In genomic region chr22:46638601-46639431, GRCh38 we compare ENCODE assay signal across 1 cellular context.
TF ChIP-seq lines count a peak whose summit lies in the region.

No MANE protein-coding gene starts in this region.

TF ChIP-seq in HepG2, 621 proteins besides CTCF, POLR2A, EP300 and RAD21 (continued from another document and continues in another):
- no peak for TF ChIP-seq CENPBD1 (CRISPR knock-in tag; IDR thresholded peaks at IDR 0.05; ENCODE audit: borderline replicate concordance, low read depth)
- TF ChIP-seq TP53 (CRISPR knock-in tag; conservative IDR thresholded peaks at IDR 0.05), result no peak
- no peak for TF ChIP-seq ZNF124 (CRISPR knock-in tag; IDR thresholded peaks at IDR 0.05)
- peak; percentile 99 for TF ChIP-seq ZBTB34 (CRISPR knock-in tag; IDR thresholded peaks at IDR 0.05)
- peak; percentile 85 for TF ChIP-seq PHF21A (CRISPR knock-in tag; IDR thresholded peaks at IDR 0.05)
- peak; percentile 67 for TF ChIP-seq ZNF589 (CRISPR knock-in tag; conservative IDR thresholded peaks at IDR 0.05)
- TF ChIP-seq ATF7-NPFF (CRISPR knock-in tag; IDR thresholded peaks at IDR 0.05; ENCODE audit: low read depth), result no peak
- TF ChIP-seq CBX1 (IDR thresholded peaks at IDR 0.05; ENCODE audit: low read depth), result no peak
- no peak for TF ChIP-seq ZSCAN12 (CRISPR knock-in tag; IDR thresholded peaks at IDR 0.05)
- TF ChIP-seq GATAD1 (CRISPR knock-in tag; IDR thresholded peaks at IDR 0.05), result peak; percentile 72
- TF ChIP-seq IRF9 (CRISPR knock-in tag; IDR thresholded peaks at IDR 0.05; ENCODE audit: borderline replicate concordance), result no peak
- 0 out of 2 replicates have a peak, but pooled peaks have one; percentile 21 for TF ChIP-seq TCF7 (IDR thresholded peaks at IDR 0.05; ENCODE audit: low read depth)
- TF ChIP-seq BORCS8-MEF2B (CRISPR knock-in tag; IDR thresholded peaks at IDR 0.05), result peak; percentile 86; the same call in 1 of the 2 replicates
- TF ChIP-seq STAT6 (CRISPR knock-in tag; IDR thresholded peaks at IDR 0.05; ENCODE audit: borderline replicate concordance), result no peak; the same call in 1 of the 2 replicates
- peak; percentile 91; the same call in 1 of the 2 replicates for TF ChIP-seq MIER3 (CRISPR knock-in tag; IDR thresholded peaks at IDR 0.05; ENCODE audit: borderline replicate concordance)
- TF ChIP-seq ZNF598 (CRISPR knock-in tag; IDR thresholded peaks at IDR 0.05; ENCODE audit: borderline replicate concordance), result 0 out of 2 replicates have a peak, but pooled peaks have one; percentile 46
- TF ChIP-seq ZNF672 (CRISPR knock-in tag; IDR thresholded peaks at IDR 0.05), result no peak
- no peak for TF ChIP-seq ZEB1 (IDR thresholded peaks at IDR 0.05; ENCODE audit: insufficient replicate concordance, low read depth)
- no peak for TF ChIP-seq ZNF256 (CRISPR knock-in tag; conservative IDR thresholded peaks at IDR 0.05)
- no peak for TF ChIP-seq ATF6 (CRISPR knock-in tag; conservative IDR thresholded peaks at IDR 0.05)
- 0 out of 2 replicates have a peak, but pooled peaks have one; percentile 32 for TF ChIP-seq NFATC3 (CRISPR knock-in tag; IDR thresholded peaks at IDR 0.05)
- TF ChIP-seq ARNT (IDR thresholded peaks at IDR 0.05), result 0 out of 2 replicates have a peak, but pooled peaks have one; percentile 63
- no peak for TF ChIP-seq TFDP1 (CRISPR knock-in tag; IDR thresholded peaks at IDR 0.05; ENCODE audit: borderline replicate concordance)
- peak; percentile 95 for TF ChIP-seq ZBTB43 (CRISPR knock-in tag; conservative IDR thresholded peaks at IDR 0.05)
- TF ChIP-seq KDM1A (CRISPR knock-in tag; IDR thresholded peaks at IDR 0.05), result peak; percentile 60; the same call in 1 of the 2 replicates
- peak; percentile 21; the same call in 1 of the 2 replicates for TF ChIP-seq KMT2A (CRISPR knock-in tag; IDR thresholded peaks at IDR 0.05)
- TF ChIP-seq PRDM10 (CRISPR knock-in tag; IDR thresholded peaks at IDR 0.05; ENCODE audit: low read depth), result 0 out of 2 replicates have a peak, but pooled peaks have one; percentile 20
- TF ChIP-seq KAT8 (CRISPR knock-in tag; IDR thresholded peaks at IDR 0.05), result 0 out of 2 replicates have a peak, but pooled peaks have one; percentile 50
- TF ChIP-seq ZSCAN22 (CRISPR knock-in tag; IDR thresholded peaks at IDR 0.05), result no peak
- peak; percentile 99 for TF ChIP-seq ZNF646 (CRISPR knock-in tag; IDR thresholded peaks at IDR 0.05)
- TF ChIP-seq PCBP1 (IDR thresholded peaks at IDR 0.05; ENCODE audit: borderline replicate concordance, low read depth, low read length), result no peak
- TF ChIP-seq ZKSCAN1 (IDR thresholded peaks at IDR 0.05; ENCODE audit: low read length), result 0 out of 2 replicates have a peak, but pooled peaks have one; percentile 66
- peak; percentile 78; the same call in 1 of the 2 replicates for TF ChIP-seq ZBTB7A (CRISPR knock-in tag; IDR thresholded peaks at IDR 0.05)
- TF ChIP-seq ZNF569 (CRISPR knock-in tag; IDR thresholded peaks at IDR 0.05; ENCODE audit: borderline replicate concordance), result no peak
- peak; percentile 36; the same call in 1 of the 2 replicates for TF ChIP-seq SMYD3 (CRISPR knock-in tag; IDR thresholded peaks at IDR 0.05)
- TF ChIP-seq PRPF4 (IDR thresholded peaks at IDR 0.05; ENCODE audit: low read depth, low read length, poor library complexity, severe bottlenecking), result no peak
- no peak; the same call in 1 of the 2 replicates for TF ChIP-seq HOXA7 (CRISPR knock-in tag; IDR thresholded peaks at IDR 0.05)
